In genomic region chr12:5213990-5214389, GRCh38 we compare ENCODE assay signal across 18 cellular contexts.
"Had no signal": no experiment of that assay in that cellular context is flagged by ENCODE, and none has a peak within 500 bp of the region (broad histone marks: within the 10 kb centered on the region; RNA-seq: fewer than 3 reads in every experiment).

No MANE protein-coding gene starts in this region.

- H3K36me3 ChIP-seq: SJSA1 had no signal

- H3K4me3 ChIP-seq: SJSA1, SK-N-MC had no signal

- DNase-seq: KBM-7, NCI-H1092, NCI-H1436, NCI-H187, NCI-H2029, NCI-H2081 treated with DMSO at 0.1 percent for 48 hours, NCI-H2171, NCI-H345, NCI-H446 treated with DMSO at 0.1 percent for 48 hours, NCI-H510A treated with DMSO at 0.1 percent for 48 hours, NCI-H526, NCI-H774, Right ventricle myocardium superior, RPMI8226, SIG-M5 had no signal

- FAIRE-seq: RCC 7860 had no signal

- H3K27ac ChIP-seq: SJSA1, SK-N-MC had no signal

- H3K27me3 ChIP-seq: SJSA1 had no signal

- H3K9me3 ChIP-seq: SJSA1 had no signal

- H3K4me1 ChIP-seq: SJSA1 had no signal
